ENCODE assay signal across 11 cellular contexts in the genomic region with DNA sequence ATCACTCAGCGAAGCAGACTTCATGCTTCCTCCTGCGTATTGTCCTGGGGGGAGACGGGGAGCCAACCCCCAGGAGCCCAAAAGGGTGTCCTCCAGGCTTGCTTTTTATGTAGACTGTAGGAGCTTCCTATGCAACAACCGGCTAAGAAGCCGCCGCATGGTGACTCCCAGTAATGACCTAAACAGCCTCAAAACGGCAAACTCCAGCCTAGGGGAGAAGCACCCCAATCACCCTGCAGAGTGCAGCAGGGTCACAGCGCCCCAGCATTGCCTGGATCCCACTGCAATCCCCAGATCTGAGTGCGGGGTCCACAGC. TPM values are rescaled to one million over a fixed set of nuclear protein-coding genes. Genes with fewer than 3 reads are reported as not detected.
DNase-seq lines count a peak whose midpoint lies in the region; TF ChIP-seq lines count a peak whose summit lies in the region.
"Had no signal": no experiment of that assay in that cellular context is flagged by ENCODE, and none has a peak within 500 bp of the region (broad histone marks: within the 10 kb centered on the region; RNA-seq: fewer than 3 reads in every experiment).

No MANE protein-coding gene starts in this region.

- no peak overlapping the region for H3K4me3 Mint-ChIP-seq in MCF 10A (ENCODE audit: unreplicated experiment)

- no peak overlapping the region for H2AK5ac ChIP-seq in mesendoderm (ENCODE audit: low read length)

- H4K5ac ChIP-seq in mesendoderm (ENCODE audit: low read length): no peak overlapping the region

- H3K23ac ChIP-seq in mesendoderm (ENCODE audit: low read length): no peak overlapping the region

- POLR2A ChIA-PET in MCF 10A (lab: Yijun Ruan, JAX) (interaction anchor here (1.9 to 2.6 kb wide), 4 partner anchors 10 to 50 kb away, joined by 4 to 19 read pairs (median 10); no protein-coding TSS in a partner anchor), OCI-LY7 (lab: Charles Lee) (no interaction called here)

- peaks cover 6% of the 10 kb centered on the region for H3K4me1 ChIP-seq in mesendoderm (ENCODE audit: control insufficient read depth, low read depth, low read length)
- H3K4me1 ChIP-seq in urinary bladder (ENCODE audit: insufficient read depth): no peaks in the 10 kb centered on the region
- no peaks in the 10 kb centered on the region for H3K4me1 ChIP-seq in OCI-LY7 (ENCODE audit: insufficient read depth, low read length, poor library complexity, severe bottlenecking)

- H3K79me1 ChIP-seq in mesendoderm (ENCODE audit: low read length): no peaks in the 10 kb centered on the region

- H2BK5ac ChIP-seq in mesendoderm (ENCODE audit: low read length): peak overlapping the region; percentile 62

- H3K27me3 ChIP-seq in mesendoderm (ENCODE audit: insufficient read depth, low read length, poor library complexity): no peaks in the 10 kb centered on the region

- H3K79me2 ChIP-seq in mesendoderm (ENCODE audit: control insufficient read depth, insufficient read depth, low read length): no peaks in the 10 kb centered on the region
- no peaks in the 10 kb centered on the region for H3K79me2 ChIP-seq in OCI-LY7 (ENCODE audit: insufficient read depth, low read depth, low read length)

- H3K27ac Mint-ChIP-seq in MCF 10A (ENCODE audit: low read depth, unreplicated experiment): peak overlapping the region; percentile 96

- peak overlapping the region; percentile 48 for H2BK120ac ChIP-seq in mesendoderm (ENCODE audit: low read depth, low read length)

- CTCF ChIA-PET in MCF 10A (lab: Yijun Ruan, JAX) (interaction anchor here (0.6 kb wide), 1 partner anchor 28 kb away, joined by 4 read pairs; no protein-coding TSS in a partner anchor), OCI-LY7 (lab: Charles Lee; ENCODE audit: unreplicated experiment) (interaction anchor here (0.5 kb wide), 1 partner anchor 10 kb away, joined by 3 read pairs; no protein-coding TSS in a partner anchor)

- DNase-seq in NCI-H748 (lab: John Stamatoyannopoulos, UW; ENCODE audit: unreplicated experiment) (peak; percentile 24), NCI-H748 treated with DMSO at 0.1 percent for 48 hours (lab: John Stamatoyannopoulos, UW) (no peak), MCF 10A (ENCODE audit: unreplicated experiment) (no peak), mesendoderm (no peak), DMS 273 treated with DMSO at 0.1 percent for 48 hours (lab: John Stamatoyannopoulos, UW) (no peak), SK-N-DZ (ENCODE audit: low spot score) (no peak), OCI-LY7 (ENCODE audit: low spot score) (no peak)
- DNase-seq: NCI-H1105, occipital lobe had no signal

- no peak for TF ChIP-seq CTCF in MCF 10A (IDR thresholded peaks at IDR 0.05; ENCODE audit: unreplicated experiment)
- TF ChIP-seq CTCF in OCI-LY7 (conservative IDR thresholded peaks at IDR 0.05; ENCODE audit: low read length): no peak

- peaks cover 9% of the 10 kb centered on the region for H3K36me3 Mint-ChIP-seq in MCF 10A (ENCODE audit: insufficient read depth, unreplicated experiment)

- no peak overlapping the region for H4K8ac ChIP-seq in mesendoderm (ENCODE audit: low read depth, low read length)

- no peak overlapping the region for H2AFZ ChIP-seq in OCI-LY7 (ENCODE audit: low read length)

- no peaks in the 10 kb centered on the region for H3K9me2 ChIP-seq in OCI-LY7 (ENCODE audit: insufficient read depth, low read length)

- H3K27ac ChIP-seq in mesendoderm (ENCODE audit: low read depth, low read length) (peak overlapping the region; percentile 58), urinary bladder (ENCODE audit: low read depth) (peak overlapping the region; percentile 63), OCI-LY7 (ENCODE audit: low read depth, low read length, poor library complexity, severe bottlenecking) (no peak overlapping the region)

- WGBS in mesendoderm (ENCODE audit: extremely low coverage, insufficient coverage, low lambda C conversion rate): no CpG with 5 or more reads among the region's 9 CpGs
- 56% methylated on average over 9 of the region's 9 CpGs for WGBS in urinary bladder

- H3K18ac ChIP-seq in mesendoderm (ENCODE audit: low read length): peak overlapping the region; percentile 85

- H3K36me3 ChIP-seq in mesendoderm (ENCODE audit: control insufficient read depth, insufficient read depth, low read length) (no peaks in the 10 kb centered on the region), urinary bladder (ENCODE audit: insufficient read depth) (no peaks in the 10 kb centered on the region), OCI-LY7 (ENCODE audit: insufficient read depth, low read length) (no peaks in the 10 kb centered on the region)

- H3K4me2 ChIP-seq in mesendoderm (ENCODE audit: low read length) (no peak overlapping the region), OCI-LY7 (ENCODE audit: low read length) (no peak overlapping the region)

- no peaks in the 10 kb centered on the region for H3K27me3 Mint-ChIP-seq in MCF 10A (ENCODE audit: insufficient read depth, unreplicated experiment)

- BruUV-seq in MCF 10A (replicated peaks; lab: Mats Ljungman, UMichigan) (no TSS peak), OCI-LY7 (replicated peaks; lab: Mats Ljungman, UMichigan) (no TSS peak)

- peak overlapping the region; percentile 69 for H3K56ac ChIP-seq in mesendoderm (ENCODE audit: low read length)

- H3K4ac ChIP-seq in mesendoderm (ENCODE audit: low read depth, low read length): peak overlapping the region; percentile 44

- intact Hi-C loops in MCF 10A (cut with micrococcal nuclease): no loop called here
- intact Hi-C loops in OCI-LY7 (cut with micrococcal nuclease; ENCODE audit: unreplicated experiment): no loop called here

- no peaks in the 10 kb centered on the region for H3K9me3 ChIP-seq in OCI-LY7 (ENCODE audit: low read length)

- no peaks in the 10 kb centered on the region for H3K9me3 Mint-ChIP-seq in MCF 10A (ENCODE audit: unreplicated experiment)
- H3K9me3 Mint-ChIP-seq: activated CD8-positive, alpha-beta T cell treated with anti-CD3 and anti-CD28 coated beads for 36 hours had no signal

- H4K20me1 ChIP-seq in OCI-LY7 (ENCODE audit: insufficient read depth, low read length): no peaks in the 10 kb centered on the region

- peak overlapping the region; percentile 36 for H3K9ac ChIP-seq in mesendoderm (ENCODE audit: low read length)

- peaks cover 21% of the 10 kb centered on the region for H3K4me1 Mint-ChIP-seq in MCF 10A (ENCODE audit: insufficient read depth, unreplicated experiment)

- H3K4me3 ChIP-seq in mesendoderm (ENCODE audit: low read length) (no peak overlapping the region), urinary bladder (ENCODE audit: low read depth, low read length) (no peak overlapping the region), OCI-LY7 (ENCODE audit: low read depth, low read length, poor library complexity, severe bottlenecking) (no peak overlapping the region)

- H2BK15ac ChIP-seq in mesendoderm (replicated peaks; ENCODE audit: low read depth): no peak overlapping the region

RNA-seq across cellular contexts. Expression of gene PROSER2, which starts 52.0 kb away (rescaled TPM):
- 29.2 and 58.0 TPM in 2 replicates for total RNA-seq in MCF 10A (2022)
- polyA plus RNA-seq in mesendoderm (2013, experiment 1 of 2): 9.8 TPM
- polyA plus RNA-seq in mesendoderm (2013, experiment 2 of 2): 9.5 TPM
- 3.2 TPM for total RNA-seq in urinary bladder
- polyA plus RNA-seq in urinary bladder: 6.6 TPM
- 0.03 TPM in 1 of 2 replicates, not detected in the other for polyA plus RNA-seq in SK-N-DZ (2014; cell fraction: cytosol; rRNA removed)
- polyA plus RNA-seq in SK-N-DZ (2014; cell fraction: nucleus; rRNA removed): not detected in 2 replicates
- not detected in 2 replicates for total RNA-seq in OCI-LY7 (2014; rRNA removed; shearing (Covaris generic))
- total RNA-seq in OCI-LY7 (2022): not detected in 2 replicates
